In genomic region chr19:13150187-13150918, GRCh38 we compare ENCODE assay signal across 8 cellular contexts. TPM values are rescaled to one million over a fixed set of nuclear protein-coding genes. Genes with fewer than 3 reads are reported as not detected.
DNase-seq lines count a peak whose midpoint lies in the region; FAIRE-seq and TF ChIP-seq lines count a peak whose summit lies in the region.

Gene IER2, plus strand, starts transcription at chr19:13150411. Its CDS starts 2,776 bp downstream, at chr19:13153187.
A gene with protein sequence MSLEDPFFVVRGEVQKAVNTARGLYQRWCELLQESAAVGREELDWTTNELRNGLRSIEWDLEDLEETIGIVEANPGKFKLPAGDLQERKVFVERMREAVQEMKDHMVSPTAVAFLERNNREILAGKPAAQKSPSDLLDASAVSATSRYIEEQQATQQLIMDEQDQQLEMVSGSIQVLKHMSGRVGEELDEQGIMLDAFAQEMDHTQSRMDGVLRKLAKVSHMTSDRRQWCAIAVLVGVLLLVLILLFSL (minus strand): TSS chr19:13150375. CDS start chr19:13150173, 202 bp downstream.

- peaks cover 13 to 14% of the 10 kb centered on the region in 2 experiments for H3K4me1 Mint-ChIP-seq in H9

- peak within 1 kb of the TSS; percentile 97 to 98 for H3K4me3 Mint-ChIP-seq in H9

- H2BK12ac ChIP-seq in H9 (ENCODE audit: insufficient read length, low read depth, low read length) = no peak within 1 kb of the TSS

- H3K27me3 ChIP-seq in H9 (ENCODE audit: insufficient read depth, low read length) (no peaks in the 10 kb centered on the region), neutrophil (no peaks in the 10 kb centered on the region)

- peaks cover 10% of the 10 kb centered on the region; the same call in 1 of the 2 replicates for H3K27me3 Mint-ChIP-seq in H9 (ENCODE audit: low read depth)

- H3K9me3 ChIP-seq in H9 (ENCODE audit: control insufficient read depth, low read depth, low read length) (no peaks in the 10 kb centered on the region), SK-N-MC (ENCODE audit: low read depth, low read length) (no peaks in the 10 kb centered on the region), neutrophil (no peaks in the 10 kb centered on the region)

- peaks cover 8 to 9% of the 10 kb centered on the region in 2 experiments; a peak in 4 of 5 replicates for H3K9me3 Mint-ChIP-seq in H9

- peak within 1 kb of the TSS; percentile 86 for H3K9ac ChIP-seq in H9 (ENCODE audit: extremely low read depth, insufficient read length, low read length)
- peak within 1 kb of the TSS; percentile 98 for H3K9ac ChIP-seq in SK-N-MC (ENCODE audit: insufficient read length)

- TF ChIP-seq CTCF in H9 (conservative IDR thresholded peaks at IDR 0.05) (peak; percentile 47; the same call in 2 of the 3 replicates), neutrophil (IDR thresholded peaks at IDR 0.05) (peak; percentile 86)

- H2BK5ac ChIP-seq in H9 (ENCODE audit: insufficient read length, low read length) = no peak within 1 kb of the TSS

- H3K79me1 ChIP-seq in H9 (ENCODE audit: insufficient read depth, low read depth, low read length, poor library complexity, severe bottlenecking) = no peaks in the 10 kb centered on the region

- no peak within 1 kb of the TSS for H4K91ac ChIP-seq in H9 (ENCODE audit: insufficient read length, low read depth, low read length)

- H3K27ac ChIP-seq in H9 (ENCODE audit: insufficient read length, low read depth, low read length) (peak within 1 kb of the TSS; percentile 8), SK-N-MC (peak within 1 kb of the TSS; percentile 97), neutrophil (peak within 1 kb of the TSS; percentile 96), substantia nigra (ENCODE audit: low read depth, low read length, poor library complexity, severe bottlenecking) (peak within 1 kb of the TSS; percentile 91)

- peak within 1 kb of the TSS; percentile 98 to 100 (median 100) for H3K27ac Mint-ChIP-seq in H9

- no peak within 1 kb of the TSS for H3T11ph ChIP-seq in H9 (ENCODE audit: low read length)

- no peak within 1 kb of the TSS for H2AFZ ChIP-seq in H9 (ENCODE audit: low read length)

- no peak within 1 kb of the TSS for H2BK20ac ChIP-seq in H9 (ENCODE audit: low read depth, low read length, poor library complexity, severe bottlenecking)

- peak within 1 kb of the TSS; percentile 86 for H3K14ac ChIP-seq in H9 (ENCODE audit: insufficient read depth, low read length)

- peak within 1 kb of the TSS; percentile 91 for H3K18ac ChIP-seq in H9 (ENCODE audit: insufficient read length, low read depth, low read length)

- H3K36me3 Mint-ChIP-seq in H9 (ENCODE audit: insufficient read depth in 1 of 3, low read depth in 3 of 3) = peaks cover 18 to 23% (median 18%) of the 10 kb centered on the region in 3 experiments

- H3K4ac ChIP-seq in H9 (ENCODE audit: low read depth, low read length) = no peak within 1 kb of the TSS; the same call in 1 of the 2 replicates

- DNase-seq in EL = peak; percentile 96
- DNase-seq in H9 = peak; percentile 94
- DNase-seq in NAMALWA (ENCODE audit: low spot score) = peak; percentile 96
- DNase-seq in SK-N-MC (ENCODE audit: low read depth, low spot score) = no peak
- peak; percentile 95 for DNase-seq in activated naive CD4-positive, alpha-beta T cell treated with Interleukin-2 at 50 U/mL for 16 hours
- peak; percentile 95 to 97 for DNase-seq in frontal cortex (ENCODE audit: low spot score in 2 of 2)
- DNase-seq in substantia nigra (lab: John Stamatoyannopoulos, UW) = peak; percentile 74 to 97 (median 92)

- H2BK15ac ChIP-seq in H9 (ENCODE audit: low read depth, low read length) = no peak within 1 kb of the TSS

- no CpG with 5 or more reads among the region's 51 CpGs for WGBS in H9 (ENCODE audit: extremely low coverage, insufficient read length, low lambda C conversion rate)

- no peak within 1 kb of the TSS for H2AK5ac ChIP-seq in H9 (ENCODE audit: insufficient read length, low read length)

- H3K36me3 ChIP-seq in SK-N-MC (ENCODE audit: insufficient read depth, low read length) (no peaks in the 10 kb centered on the region), neutrophil (peaks cover 13% of the 10 kb centered on the region)

- H3K79me2 ChIP-seq in H9 (ENCODE audit: insufficient read depth, low read length) = peaks cover 17% of the 10 kb centered on the region; the same call in 1 of the 2 replicates

- H3K4me2 ChIP-seq in H9 (ENCODE audit: insufficient read depth, insufficient read length, low read length) = peak within 1 kb of the TSS; percentile 67

- H2BK120ac ChIP-seq in H9 (ENCODE audit: low read depth, low read length, poor library complexity, severe bottlenecking) = peak within 1 kb of the TSS; percentile 1

- H3K4me1 ChIP-seq in H9 (ENCODE audit: insufficient read depth, low read length) (no peaks in the 10 kb centered on the region), neutrophil (ENCODE audit: control insufficient read depth in 1 of 2, insufficient read depth in 1 of 2, low read depth in 1 of 2, low read length in 1 of 2) (peaks cover 54 to 62% of the 10 kb centered on the region in 2 experiments)

- peaks cover 22% of the 10 kb centered on the region for H3K23me2 ChIP-seq in H9 (ENCODE audit: insufficient read length, low read depth, low read length, poor library complexity, severe bottlenecking)

- peak within 1 kb of the TSS; percentile 91 for H3K4me3 ChIP-seq in SK-N-MC
- H3K4me3 ChIP-seq in neutrophil (ENCODE audit: low read depth in 1 of 2, low read length in 1 of 2) = peak within 1 kb of the TSS; percentile 91 to 94

- H3K23ac ChIP-seq in H9 (ENCODE audit: insufficient read length, low read depth, low read length) = no peak within 1 kb of the TSS

- H4K8ac ChIP-seq in H9 (replicated peaks; ENCODE audit: insufficient read length, low read depth, low read length) = no peak within 1 kb of the TSS

- H4K5ac ChIP-seq in H9 (ENCODE audit: insufficient read length, low read depth, low read length) = no peak within 1 kb of the TSS

- FAIRE-seq in frontal cortex (lab: Jason Lieb, UNC) = no peak

- no peaks in the 10 kb centered on the region for H4K20me1 ChIP-seq in H9 (ENCODE audit: control insufficient read depth, insufficient read depth, insufficient read length)

- no peak within 1 kb of the TSS for H3K56ac ChIP-seq in H9 (ENCODE audit: insufficient read length, low read depth, low read length)

RNA-seq across cellular contexts. Expression of gene IER2, which starts in this region (rescaled TPM):
- total RNA-seq in H9 (2021) = 160 and 165 TPM in 2 replicates
- total RNA-seq in frontal cortex = 9.0 TPM

RNA-seq across cellular contexts. Expression of the second gene that starts in this region (rescaled TPM):
- 39.4 and 40.5 TPM in 2 replicates for total RNA-seq in H9 (2021)
- total RNA-seq in frontal cortex = 18.3 TPM

Comparison
In these comparisons a context has a peak if more than half of its experiments do, and no peak if none do; other contexts are left out.
1. RNA of gene IER2 (total RNA-seq): 160 to 165 TPM in H9; 9.0 TPM in frontal cortex (single experiment); every median in the first group is over 10 times any median in the second.
2. H3K27ac ChIP-seq: peak in every context shown above with its lines; median percentile 97 in SK-N-MC; 96 in neutrophil; 91 in substantia nigra; 8 in H9.